ENCODE assay signal across 11 cellular contexts in the genomic region with DNA sequence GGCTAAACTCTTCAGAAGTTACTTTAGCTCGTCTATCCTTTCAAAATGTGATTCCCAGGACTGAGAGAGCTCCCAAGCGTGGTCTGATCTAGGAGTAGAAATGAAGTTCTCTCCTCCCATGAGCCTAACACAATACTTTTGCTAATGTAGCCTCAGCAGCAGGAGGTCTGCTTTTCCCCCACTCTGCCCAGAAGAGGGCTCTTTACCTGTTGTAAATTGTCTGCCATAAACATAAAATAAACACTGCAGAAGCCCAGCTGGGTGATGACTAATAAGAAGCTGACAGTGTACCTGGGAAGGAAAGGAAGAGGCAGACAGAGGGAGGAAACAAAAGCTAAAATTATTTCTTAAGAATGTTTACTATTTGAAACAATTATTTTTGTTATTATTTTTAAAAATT. TPM values are rescaled to one million over a fixed set of nuclear protein-coding genes. Genes with fewer than 3 reads are reported as not detected.
DNase-seq lines count a peak whose midpoint lies in the region; ATAC-seq and TF ChIP-seq lines count a peak whose summit lies in the region.
"Had no signal": no experiment of that assay in that cellular context is flagged by ENCODE, and none has a peak within 500 bp of the region (broad histone marks: within the 10 kb centered on the region; RNA-seq: fewer than 3 reads in every experiment).

No MANE protein-coding gene starts in this region.

- no peaks in the 10 kb centered on the region for H3K36me3 ChIP-seq in PC-3 (ENCODE audit: low read depth, low read length)
- no peaks in the 10 kb centered on the region for H3K36me3 ChIP-seq in WERI-Rb-1
- H3K36me3 ChIP-seq: BLaER1 treated with 17β-estradiol and CSF1 and Interleukin-3, amounts not matched to agents 10 nM and 100 nM had no signal

- H3F3A ChIP-seq in PC-3 (ENCODE audit: low read length, unreplicated experiment), result no peaks in the 10 kb centered on the region

- TF ChIP-seq CTCF in PC-3 (conservative IDR thresholded peaks at IDR 0.05; ENCODE audit: low read depth, low read length) (peak; percentile 77), progenitor cell of endocrine pancreas (IDR thresholded peaks at IDR 0.05; ENCODE audit: unreplicated experiment) (peak; percentile 17), WERI-Rb-1 (IDR thresholded peaks at IDR 0.05; ENCODE audit: low read depth, low read length) (no peak)

- BruUV-seq in PC-3 (replicated peaks; lab: Mats Ljungman, UMichigan), result no TSS peak

- H3K36me3 Mint-ChIP-seq in progenitor cell of endocrine pancreas (ENCODE audit: insufficient read depth), result no peaks in the 10 kb centered on the region
- H3K36me3 Mint-ChIP-seq in activated naive CD4-positive, alpha-beta T cell treated with anti-CD3 and anti-CD28 coated beads for 36 hours (ENCODE audit: low read depth), result no peaks in the 10 kb centered on the region
- H3K36me3 Mint-ChIP-seq: IgD-negative memory B cell, naive B cell had no signal

- no peak overlapping the region for H3K27ac Mint-ChIP-seq in progenitor cell of endocrine pancreas
- H3K27ac Mint-ChIP-seq in activated naive CD4-positive, alpha-beta T cell treated with anti-CD3 and anti-CD28 coated beads for 36 hours, result no peak overlapping the region
- H3K27ac Mint-ChIP-seq: IgD-negative memory B cell had no signal

- H2AFZ ChIP-seq in PC-3 (ENCODE audit: low read length), result 0 out of 2 replicates have a peak overlapping the region, but pooled peaks have one; percentile 20

- H3K9me3 Mint-ChIP-seq in progenitor cell of endocrine pancreas (ENCODE audit: low read depth), result peaks cover 5% of the 10 kb centered on the region
- H3K9me3 Mint-ChIP-seq in activated naive CD4-positive, alpha-beta T cell treated with anti-CD3 and anti-CD28 coated beads for 36 hours, result no peaks in the 10 kb centered on the region

- POLR2A ChIA-PET in HEK293T (lab: Yijun Ruan, JAX), result no interaction called here
- POLR2A ChIA-PET in PC-3 (lab: Charles Lee; ENCODE audit: unreplicated experiment), result interaction anchor here (0.6 kb wide), 1 partner anchor 17 kb away, joined by 3 read pairs; no protein-coding TSS in a partner anchor

- peak overlapping the region; percentile 35; the same call in 1 of the 2 replicates for H3K27ac ChIP-seq in PC-3 (ENCODE audit: low read length)
- no peak overlapping the region for H3K27ac ChIP-seq in WERI-Rb-1
- H3K27ac ChIP-seq: BLaER1 treated with 17β-estradiol and CSF1 and Interleukin-3, amounts not matched to agents 10 nM and 100 nM had no signal

- H3K27me3 Mint-ChIP-seq in progenitor cell of endocrine pancreas, result no peaks in the 10 kb centered on the region
- H3K27me3 Mint-ChIP-seq in activated naive CD4-positive, alpha-beta T cell treated with anti-CD3 and anti-CD28 coated beads for 36 hours (ENCODE audit: low read depth), result no peaks in the 10 kb centered on the region
- H3K27me3 Mint-ChIP-seq: naive B cell had no signal

- H4K20me1 ChIP-seq in PC-3 (ENCODE audit: low read length), result no peaks in the 10 kb centered on the region
- H4K20me1 ChIP-seq: BLaER1 treated with 17β-estradiol and CSF1 and Interleukin-3, amounts not matched to agents 10 nM and 100 nM had no signal

- H3K4me3 Mint-ChIP-seq in progenitor cell of endocrine pancreas (ENCODE audit: low read depth), result no peak overlapping the region
- H3K4me3 Mint-ChIP-seq in activated naive CD4-positive, alpha-beta T cell treated with anti-CD3 and anti-CD28 coated beads for 36 hours, result no peak overlapping the region
- H3K4me3 Mint-ChIP-seq: IgD-negative memory B cell, naive B cell had no signal

- H3K4me2 ChIP-seq in PC-3 (ENCODE audit: low read length), result no peak overlapping the region
- H3K4me2 ChIP-seq: BLaER1 treated with 17β-estradiol and CSF1 and Interleukin-3, amounts not matched to agents 10 nM and 100 nM had no signal

- CTCF ChIA-PET in HEK293T (lab: Yijun Ruan, JAX), result interaction anchor here (1.0 to 1.4 kb wide), 4 partner anchors 11 to 173 kb away, joined by 3 to 4 read pairs (median 4); a partner anchor contains a TSS
- CTCF ChIA-PET in PC-3 (lab: Charles Lee), result interaction anchor here (0.6 to 2.0 kb wide), 7 partner anchors 10 to 331 kb away, joined by 3 to 11 read pairs (median 3); a partner anchor contains a TSS
- CTCF ChIA-PET in activated naive CD4-positive, alpha-beta T cell treated with anti-CD3 and anti-CD28 coated beads for 36 hours (lab: Charles Lee), result interaction anchor here (1.2 to 2.0 kb wide), 2 partner anchors 22 to 28 kb away, joined by 3 to 7 read pairs; no protein-coding TSS in a partner anchor

- H3K79me2 ChIP-seq in PC-3 (ENCODE audit: low read length), result no peaks in the 10 kb centered on the region

- H3K9ac ChIP-seq in PC-3 (ENCODE audit: low read length), result no peak overlapping the region
- H3K9ac ChIP-seq: BLaER1 treated with 17β-estradiol and CSF1 and Interleukin-3, amounts not matched to agents 10 nM and 100 nM had no signal

- peaks cover 1% of the 10 kb centered on the region for H3K4me1 Mint-ChIP-seq in progenitor cell of endocrine pancreas (ENCODE audit: low read depth)
- no peaks in the 10 kb centered on the region for H3K4me1 Mint-ChIP-seq in activated naive CD4-positive, alpha-beta T cell treated with anti-CD3 and anti-CD28 coated beads for 36 hours (ENCODE audit: low read depth)

- intact Hi-C loops in PC-3 (cut with micrococcal nuclease), result loop anchor here (1.0 kb wide), 1 partner anchor 28 kb away; no protein-coding TSS in a partner anchor
- intact Hi-C loops in activated naive CD4-positive, alpha-beta T cell treated with anti-CD3 and anti-CD28 coated beads for 36 hours (cut with micrococcal nuclease), result no loop called here

- no peaks in the 10 kb centered on the region for H3K9me3 ChIP-seq in PC-3 (ENCODE audit: low read length)
- H3K9me3 ChIP-seq in WERI-Rb-1 (ENCODE audit: severe bottlenecking), result no peaks in the 10 kb centered on the region

- ATAC-seq in PC-3 (peak; percentile 99), GM18498 (IDR thresholded peaks at IDR 0.05; ENCODE audit: unreplicated experiment) (no peak)

- DNase-seq in NCI-H526 (lab: John Stamatoyannopoulos, UW) (peak; percentile 0 to 40), NCI-H526 treated with DMSO at 0.1 percent for 48 hours (lab: John Stamatoyannopoulos, UW) (no peak), HEK293T (ENCODE audit: extremely low spot score) (peak; percentile 15), PC-3 (peak; percentile 84), progenitor cell of endocrine pancreas (ENCODE audit: low spot score, unreplicated experiment) (no peak), WERI-Rb-1 (no peak)
- DNase-seq in activated naive CD4-positive, alpha-beta T cell treated with anti-CD3 and anti-CD28 coated beads for 36 hours, result no peak
- DNase-seq: naive B cell had no signal

- H3K4me3 ChIP-seq in PC-3 (ENCODE audit: low read length) (no peak overlapping the region), WERI-Rb-1 (ENCODE audit: low read depth, low read length) (no peak overlapping the region)
- H3K4me3 ChIP-seq: BLaER1 treated with 17β-estradiol and CSF1 and Interleukin-3, amounts not matched to agents 10 nM and 100 nM had no signal

- peaks cover 13% of the 10 kb centered on the region for H3K4me1 ChIP-seq in PC-3 (ENCODE audit: insufficient read depth, low read length)
- H3K4me1 ChIP-seq: BLaER1 treated with 17β-estradiol and CSF1 and Interleukin-3, amounts not matched to agents 10 nM and 100 nM had no signal

- H3K9me2 ChIP-seq in PC-3 (replicated peaks; ENCODE audit: low read length), result no peaks in the 10 kb centered on the region

- H3K27me3 ChIP-seq in PC-3 (ENCODE audit: low read length) (no peaks in the 10 kb centered on the region), WERI-Rb-1 (ENCODE audit: insufficient read depth, low read depth, severe bottlenecking) (no peaks in the 10 kb centered on the region)
- H3K27me3 ChIP-seq: BLaER1 treated with 17β-estradiol and CSF1 and Interleukin-3, amounts not matched to agents 10 nM and 100 nM had no signal

TF ChIP-seq in HEK293T, 16 proteins besides CTCF, POLR2A, EP300 and RAD21:
- TF ChIP-seq CTBP1 (IDR thresholded peaks at IDR 0.05; ENCODE audit: borderline replicate concordance) (peak; percentile 9; the same call in 1 of the 2 replicates), SP1 (IDR thresholded peaks at IDR 0.05) (no peak)

RNA-seq across cellular contexts. Expression of a gene that starts 15.4 kb away (rescaled TPM):
- not detected in 2 replicates for total RNA-seq in PC-3 (2014; rRNA removed)
- not detected in 2 replicates for total RNA-seq in progenitor cell of endocrine pancreas
- not detected for total RNA-seq in activated naive CD4-positive, alpha-beta T cell treated with anti-CD3 and anti-CD28 coated beads for 36 hours

RNA-seq across cellular contexts. Expression of a gene that starts 35.2 kb away (rescaled TPM):
- total RNA-seq in PC-3 (2014; rRNA removed) (78.3 and 90.2 TPM in 2 replicates), progenitor cell of endocrine pancreas (26.2 and 27.1 TPM in 2 replicates)
- total RNA-seq in activated naive CD4-positive, alpha-beta T cell treated with anti-CD3 and anti-CD28 coated beads for 36 hours, result 10 to 100 TPM; 21.1 to 21.8 TPM

RNA-seq across cellular contexts. Expression of a gene that starts 59.2 kb away (rescaled TPM):
- total RNA-seq in PC-3 (2014; rRNA removed) (not detected in 2 replicates), progenitor cell of endocrine pancreas (not detected in 2 replicates)
- not detected for total RNA-seq in activated naive CD4-positive, alpha-beta T cell treated with anti-CD3 and anti-CD28 coated beads for 36 hours

Comparison
In these comparisons a context has a peak if more than half of its experiments do, and no peak if none do; other contexts are left out.
1. DNase-seq: peak in NCI-H526 (2 of 2), HEK293T (single experiment) and PC-3 (single experiment); none in NCI-H526 treated with DMSO at 0.1 percent for 48 hours (single experiment), progenitor cell of endocrine pancreas (single experiment), activated naive CD4-positive, alpha-beta T cell treated with anti-CD3 and anti-CD28 coated beads for 36 hours (single experiment) and WERI-Rb-1 (single experiment).